8 cellular contexts compared by ENCODE assay signal in genomic region chr1:120354618-120355184, GRCh38.
DNase-seq lines count a peak whose midpoint lies in the region; ATAC-seq and TF ChIP-seq lines count a peak whose summit lies in the region.
"Not testable (repeated sequence)": the region's sequence is repeated elsewhere in the genome, so short reads cannot be mapped to it uniquely, and the experiment has no call there.

No MANE protein-coding gene starts in this region.

- not testable (repeated sequence) for H3K9me3 ChIP-seq in iPS-18a (ENCODE audit: control insufficient read depth, low read depth, low read length); aorta (ENCODE audit: control insufficient read depth, low read length)

- peak overlapping the region; percentile 65 for H3K9ac ChIP-seq in iPS-18a (ENCODE audit: low read length)

- H3K27me3 Mint-ChIP-seq in central memory CD8-positive, alpha-beta T cell; progenitor cell of endocrine pancreas: not testable (repeated sequence)

- H3K4me1 Mint-ChIP-seq in central memory CD8-positive, alpha-beta T cell; progenitor cell of endocrine pancreas (ENCODE audit: low read depth): not testable (repeated sequence)

- H3K27ac Mint-ChIP-seq in central memory CD8-positive, alpha-beta T cell (ENCODE audit: low read depth): peak overlapping the region; percentile 99
- peak overlapping the region; percentile 99 for H3K27ac Mint-ChIP-seq in progenitor cell of endocrine pancreas

- H3K36me3 ChIP-seq in iPS-18a (ENCODE audit: control insufficient read depth, low read depth, low read length); aorta (ENCODE audit: control insufficient read depth in 1 of 2, insufficient read depth in 2 of 2, low read length in 1 of 2): not testable (repeated sequence)

- not testable (repeated sequence) for TF ChIP-seq CTCF in progenitor cell of endocrine pancreas (IDR thresholded peaks at IDR 0.05; ENCODE audit: unreplicated experiment)

- DNase-seq in NCI-H526 (lab: John Stamatoyannopoulos, UW): peak; percentile 58 to 61
- peak; percentile 55 to 61 for DNase-seq in activated CD4-positive, alpha-beta T cell treated with anti-CD3 and anti-CD28 coated beads, Interleukin-2, amount 50 U/mL, for 48 hours
- DNase-seq in central memory CD8-positive, alpha-beta T cell (ENCODE audit: low spot score in 2 of 2): peak; percentile 44 to 48
- DNase-seq in progenitor cell of endocrine pancreas (ENCODE audit: low spot score, unreplicated experiment): peak; percentile 23
- peak; percentile 70 to 81 for DNase-seq in aorta

- not testable (repeated sequence) for H3K27me3 ChIP-seq in iPS-18a (ENCODE audit: control insufficient read depth, insufficient read depth, low read length); aorta (ENCODE audit: control insufficient read depth in 1 of 2, insufficient read depth in 2 of 2, low read length in 1 of 2)

- not testable (repeated sequence) for H3K9me3 Mint-ChIP-seq in central memory CD8-positive, alpha-beta T cell; progenitor cell of endocrine pancreas (ENCODE audit: low read depth)

- H3K27ac ChIP-seq in iPS-18a (ENCODE audit: low read length); aorta (ENCODE audit: low read depth in 1 of 2, low read length in 2 of 2): not testable (repeated sequence)

- H3K4me1 ChIP-seq in iPS-18a (ENCODE audit: control insufficient read depth, low read depth, low read length); aorta (ENCODE audit: control insufficient read depth in 1 of 2, insufficient read depth in 2 of 2, low read length in 2 of 2): not testable (repeated sequence)

- H3K4me3 Mint-ChIP-seq in central memory CD8-positive, alpha-beta T cell: peak overlapping the region; percentile 88
- H3K4me3 Mint-ChIP-seq in progenitor cell of endocrine pancreas (ENCODE audit: low read depth): peak overlapping the region; percentile 77

- WGBS in aorta, 2 donors: 5 to 12% methylated on average over 10 to 22 of the region's 30 CpGs

- peak overlapping the region; percentile 47 for H3K4me3 ChIP-seq in iPS-18a (ENCODE audit: low read length)
- not testable (repeated sequence) for H3K4me3 ChIP-seq in aorta (ENCODE audit: low read length in 2 of 2)

- H3K36me3 Mint-ChIP-seq in central memory CD8-positive, alpha-beta T cell (ENCODE audit: insufficient read depth); progenitor cell of endocrine pancreas (ENCODE audit: insufficient read depth): not testable (repeated sequence)

- ATAC-seq in GM18520 (IDR thresholded peaks at IDR 0.05; ENCODE audit: unreplicated experiment) (peak; percentile 68), HG02938 (IDR thresholded peaks at IDR 0.05; ENCODE audit: unreplicated experiment) (peak; percentile 80), aorta (ENCODE audit: low FRiP score) (peak; percentile 88)
- peak; percentile 84 for ATAC-seq in central memory CD8-positive, alpha-beta T cell (replicated peaks; ENCODE audit: extremely low read depth, poor library complexity, severe bottlenecking)

- intact Hi-C loops in aorta (cut with DNase I): not testable (repeated sequence)

Comparison
In these comparisons a context has a peak if more than half of its experiments do, and no peak if none do; other contexts are left out.
1. DNase-seq: peak in every context shown above with its lines; median percentile 76 in aorta; 60 in NCI-H526; 58 in activated CD4-positive, alpha-beta T cell treated with anti-CD3 and anti-CD28 coated beads, Interleukin-2, amount 50 U/mL, for 48 hours; 46 in central memory CD8-positive, alpha-beta T cell; 23 in progenitor cell of endocrine pancreas.